Comparison of ENCODE assay signal across 3 cellular contexts in the genomic region with DNA sequence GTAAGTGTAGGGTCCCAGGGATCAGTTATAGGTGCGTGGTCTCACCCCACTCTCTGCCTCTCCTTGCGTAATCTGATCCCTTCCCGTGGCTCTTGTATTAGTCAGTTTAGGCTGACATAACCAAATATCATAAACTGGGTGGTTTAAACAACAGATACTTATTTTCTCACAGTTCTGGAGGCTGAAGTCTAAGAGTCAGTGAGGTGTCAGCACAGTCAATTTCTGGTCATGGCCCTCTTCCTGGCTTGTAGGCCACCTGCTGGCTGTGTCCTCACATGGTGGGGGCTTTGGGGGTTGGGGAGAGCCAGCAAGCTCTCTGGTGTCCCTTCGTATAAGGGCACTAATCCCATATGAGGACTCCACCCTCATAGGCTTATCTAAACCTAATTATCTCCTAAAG.
TF ChIP-seq lines count a peak whose summit lies in the region.

No MANE protein-coding gene starts in this region.

TF ChIP-seq in HCT116, 20 proteins besides CTCF, POLR2A, EP300 and RAD21:
- TF ChIP-seq, protein P1, sequence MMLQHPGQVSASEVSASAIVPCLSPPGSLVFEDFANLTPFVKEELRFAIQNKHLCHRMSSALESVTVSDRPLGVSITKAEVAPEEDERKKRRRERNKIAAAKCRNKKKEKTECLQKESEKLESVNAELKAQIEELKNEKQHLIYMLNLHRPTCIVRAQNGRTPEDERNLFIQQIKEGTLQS (IDR thresholded peaks at IDR 0.05) = no peak
- no peak for TF ChIP-seq SRF (IDR thresholded peaks at IDR 0.05; ENCODE audit: low read depth)
- TF ChIP-seq ZFX (IDR thresholded peaks at IDR 0.05) = no peak
- no peak for TF ChIP-seq FOSL1 (IDR thresholded peaks at IDR 0.05; ENCODE audit: low read depth)
- TF ChIP-seq CBX3 (IDR thresholded peaks at IDR 0.05; ENCODE audit: low read depth) = no peak
- TF ChIP-seq, protein P2, sequence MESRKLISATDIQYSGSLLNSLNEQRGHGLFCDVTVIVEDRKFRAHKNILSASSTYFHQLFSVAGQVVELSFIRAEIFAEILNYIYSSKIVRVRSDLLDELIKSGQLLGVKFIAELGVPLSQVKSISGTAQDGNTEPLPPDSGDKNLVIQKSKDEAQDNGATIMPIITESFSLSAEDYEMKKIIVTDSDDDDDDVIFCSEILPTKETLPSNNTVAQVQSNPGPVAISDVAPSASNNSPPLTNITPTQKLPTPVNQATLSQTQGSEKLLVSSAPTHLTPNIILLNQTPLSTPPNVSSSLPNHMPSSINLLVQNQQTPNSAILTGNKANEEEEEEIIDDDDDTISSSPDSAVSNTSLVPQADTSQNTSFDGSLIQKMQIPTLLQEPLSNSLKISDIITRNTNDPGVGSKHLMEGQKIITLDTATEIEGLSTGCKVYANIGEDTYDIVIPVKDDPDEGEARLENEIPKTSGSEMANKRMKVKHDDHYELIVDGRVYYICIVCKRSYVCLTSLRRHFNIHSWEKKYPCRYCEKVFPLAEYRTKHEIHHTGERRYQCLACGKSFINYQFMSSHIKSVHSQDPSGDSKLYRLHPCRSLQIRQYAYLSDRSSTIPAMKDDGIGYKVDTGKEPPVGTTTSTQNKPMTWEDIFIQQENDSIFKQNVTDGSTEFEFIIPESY (IDR thresholded peaks at IDR 0.05; ENCODE audit: extremely low read depth, insufficient replicate concordance, low read length) = no peak
- no peak for TF ChIP-seq YY1 (IDR thresholded peaks at IDR 0.05; ENCODE audit: extremely low read depth, insufficient replicate concordance, low read depth, low read length)
- no peak for TF ChIP-seq CEBPB (IDR thresholded peaks at IDR 0.05; ENCODE audit: low read depth)
- TF ChIP-seq SIN3A (IDR thresholded peaks at IDR 0.05; ENCODE audit: low read depth) = no peak
- TF ChIP-seq TCF7L2 (IDR thresholded peaks at IDR 0.05; ENCODE audit: borderline replicate concordance, extremely low read depth, insufficient read depth, insufficient read length) = no peak

TF ChIP-seq in GM12878, 131 proteins besides CTCF, POLR2A, EP300 and RAD21:
- TF ChIP-seq NR2F1 (conservative IDR thresholded peaks at IDR 0.05) = no peak

TF ChIP-seq in SK-N-SH treated with all-trans-retinoic acid at 6 μM for 48 hours, 23 proteins besides CTCF, POLR2A, EP300 and RAD21:
- no peak for TF ChIP-seq ZNF565 (CRISPR knock-in tag; conservative IDR thresholded peaks at IDR 0.05; ENCODE audit: low read depth)
- no peak for TF ChIP-seq OSR1 (CRISPR knock-in tag; IDR thresholded peaks at IDR 0.05)
- no peak for TF ChIP-seq GLIS3 (CRISPR knock-in tag; IDR thresholded peaks at IDR 0.05)
- TF ChIP-seq ZNF70 (CRISPR knock-in tag; IDR thresholded peaks at IDR 0.05) = no peak
- TF ChIP-seq CSDC2 (CRISPR knock-in tag; IDR thresholded peaks at IDR 0.05) = no peak
- TF ChIP-seq ZNF8 (CRISPR knock-in tag; IDR thresholded peaks at IDR 0.05) = no peak
- TF ChIP-seq ZC3H10 (CRISPR knock-in tag; IDR thresholded peaks at IDR 0.05) = no peak
- TF ChIP-seq, protein P3, sequence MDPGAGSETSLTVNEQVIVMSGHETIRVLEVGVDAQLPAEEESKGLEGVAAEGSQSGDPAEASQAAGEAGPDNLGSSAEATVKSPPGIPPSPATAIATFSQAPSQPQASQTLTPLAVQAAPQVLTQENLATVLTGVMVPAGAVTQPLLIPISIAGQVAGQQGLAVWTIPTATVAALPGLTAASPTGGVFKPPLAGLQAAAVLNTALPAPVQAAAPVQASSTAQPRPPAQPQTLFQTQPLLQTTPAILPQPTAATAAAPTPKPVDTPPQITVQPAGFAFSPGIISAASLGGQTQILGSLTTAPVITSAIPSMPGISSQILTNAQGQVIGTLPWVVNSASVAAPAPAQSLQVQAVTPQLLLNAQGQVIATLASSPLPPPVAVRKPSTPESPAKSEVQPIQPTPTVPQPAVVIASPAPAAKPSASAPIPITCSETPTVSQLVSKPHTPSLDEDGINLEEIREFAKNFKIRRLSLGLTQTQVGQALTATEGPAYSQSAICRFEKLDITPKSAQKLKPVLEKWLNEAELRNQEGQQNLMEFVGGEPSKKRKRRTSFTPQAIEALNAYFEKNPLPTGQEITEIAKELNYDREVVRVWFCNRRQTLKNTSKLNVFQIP (CRISPR knock-in tag; IDR thresholded peaks at IDR 0.05; ENCODE audit: borderline replicate concordance, low read depth) = no peak
- TF ChIP-seq, protein P4, sequence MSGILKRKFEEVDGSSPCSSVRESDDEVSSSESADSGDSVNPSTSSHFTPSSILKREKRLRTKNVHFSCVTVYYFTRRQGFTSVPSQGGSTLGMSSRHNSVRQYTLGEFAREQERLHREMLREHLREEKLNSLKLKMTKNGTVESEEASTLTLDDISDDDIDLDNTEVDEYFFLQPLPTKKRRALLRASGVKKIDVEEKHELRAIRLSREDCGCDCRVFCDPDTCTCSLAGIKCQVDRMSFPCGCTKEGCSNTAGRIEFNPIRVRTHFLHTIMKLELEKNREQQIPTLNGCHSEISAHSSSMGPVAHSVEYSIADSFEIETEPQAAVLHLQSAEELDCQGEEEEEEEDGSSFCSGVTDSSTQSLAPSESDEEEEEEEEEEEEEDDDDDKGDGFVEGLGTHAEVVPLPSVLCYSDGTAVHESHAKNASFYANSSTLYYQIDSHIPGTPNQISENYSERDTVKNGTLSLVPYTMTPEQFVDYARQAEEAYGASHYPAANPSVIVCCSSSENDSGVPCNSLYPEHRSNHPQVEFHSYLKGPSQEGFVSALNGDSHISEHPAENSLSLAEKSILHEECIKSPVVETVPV (CRISPR knock-in tag; IDR thresholded peaks at IDR 0.05) = no peak
- TF ChIP-seq, protein P5, sequence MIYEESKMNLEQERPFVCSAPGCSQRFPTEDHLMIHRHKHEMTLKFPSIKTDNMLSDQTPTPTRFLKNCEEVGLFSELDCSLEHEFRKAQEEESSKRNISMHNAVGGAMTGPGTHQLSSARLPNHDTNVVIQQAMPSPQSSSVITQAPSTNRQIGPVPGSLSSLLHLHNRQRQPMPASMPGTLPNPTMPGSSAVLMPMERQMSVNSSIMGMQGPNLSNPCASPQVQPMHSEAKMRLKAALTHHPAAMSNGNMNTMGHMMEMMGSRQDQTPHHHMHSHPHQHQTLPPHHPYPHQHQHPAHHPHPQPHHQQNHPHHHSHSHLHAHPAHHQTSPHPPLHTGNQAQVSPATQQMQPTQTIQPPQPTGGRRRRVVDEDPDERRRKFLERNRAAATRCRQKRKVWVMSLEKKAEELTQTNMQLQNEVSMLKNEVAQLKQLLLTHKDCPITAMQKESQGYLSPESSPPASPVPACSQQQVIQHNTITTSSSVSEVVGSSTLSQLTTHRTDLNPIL (CRISPR knock-in tag; IDR thresholded peaks at IDR 0.05; ENCODE audit: low read depth) = no peak
- no peak for TF ChIP-seq PPARA (CRISPR knock-in tag; IDR thresholded peaks at IDR 0.05; ENCODE audit: borderline replicate concordance)
TF ChIP-seq in SK-N-SH treated with all-trans-retinoic acid at 6 μM for 48 hours: peak in this region for 0.
